1 cellular context compared by ENCODE assay signal in genomic region chr11:72222907-72223614, GRCh38.
A peak's percentile ranks its signal among the peaks of the same experiment; 100 is the strongest.
TF ChIP-seq lines count a peak whose summit lies in the region.

No MANE protein-coding gene starts in this region.

TF ChIP-seq in Ishikawa, 13 proteins besides CTCF, POLR2A, EP300 and RAD21:
- no peak for TF ChIP-seq REST (IDR thresholded peaks at IDR 0.05; ENCODE audit: low read depth)
- TF ChIP-seq EGR1 (IDR thresholded peaks at IDR 0.05), result peak; percentile 60
- no peak for TF ChIP-seq FOXM1 (IDR thresholded peaks at IDR 0.05; ENCODE audit: borderline replicate concordance, low read depth)
- no peak for TF ChIP-seq USF1 (IDR thresholded peaks at IDR 0.05)
- TF ChIP-seq MAX (IDR thresholded peaks at IDR 0.05), result peak; percentile 84
- 0 out of 2 replicates have a peak, but pooled peaks have one; percentile 28 for TF ChIP-seq NFIC (IDR thresholded peaks at IDR 0.05)
- TF ChIP-seq TCF12 (IDR thresholded peaks at IDR 0.05; ENCODE audit: low read depth), result peak; percentile 58; the same call in 1 of the 2 replicates
- no peak for TF ChIP-seq CEBPB (IDR thresholded peaks at IDR 0.05)
- peak; percentile 98 for TF ChIP-seq ZBTB7A (IDR thresholded peaks at IDR 0.05; ENCODE audit: low read depth)
- TF ChIP-seq YY1 (IDR thresholded peaks at IDR 0.05; ENCODE audit: low read depth), result 0 out of 2 replicates have a peak, but pooled peaks have one; percentile 0
- no peak for TF ChIP-seq TEAD4 (IDR thresholded peaks at IDR 0.05)
- TF ChIP-seq TAF1 (IDR thresholded peaks at IDR 0.05; ENCODE audit: low read depth), result no peak; the same call in none of the 2 replicates
- TF ChIP-seq CREB1 (IDR thresholded peaks at IDR 0.05; ENCODE audit: low read depth), result no peak
